In the genomic region with DNA sequence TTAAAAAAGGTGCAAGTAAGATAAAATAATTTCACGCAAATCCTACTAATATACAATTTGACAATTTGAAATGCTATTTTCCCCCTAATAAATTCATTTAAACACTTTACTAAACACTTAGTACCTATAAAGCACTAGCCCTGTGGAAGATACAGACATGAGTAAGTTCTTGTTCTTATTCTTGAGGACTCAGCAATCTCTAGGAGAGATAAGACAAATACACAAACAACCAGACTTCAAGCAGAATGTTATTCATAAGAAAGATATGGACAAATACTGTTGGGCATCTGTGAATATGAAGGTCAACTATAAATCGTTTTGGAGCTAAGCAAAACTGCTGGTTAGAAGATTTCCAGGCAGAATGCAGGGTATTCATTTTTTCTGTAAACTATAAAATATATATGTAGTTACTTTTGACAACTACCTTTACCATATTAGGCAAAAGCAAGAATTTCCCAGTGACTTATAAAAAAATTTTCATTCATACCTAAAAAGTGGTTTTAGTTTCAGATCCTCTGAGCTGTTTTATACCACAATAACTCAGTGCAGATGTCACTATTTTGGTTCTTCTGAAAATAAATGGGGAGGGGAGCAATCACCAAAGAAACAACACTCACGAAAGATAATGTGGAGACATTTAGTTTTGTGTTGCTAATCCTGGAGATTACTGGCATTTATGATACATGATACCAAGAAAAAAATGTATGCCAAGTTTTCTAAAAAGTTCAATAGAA, we compare ENCODE assay signal across 11 cellular contexts. TPM values are rescaled to one million over a fixed set of nuclear protein-coding genes. Genes with fewer than 3 reads are reported as not detected.
DNase-seq lines count a peak whose midpoint lies in the region; ATAC-seq, FAIRE-seq and TF ChIP-seq lines count a peak whose summit lies in the region.
"Had no signal": no experiment of that assay in that cellular context is flagged by ENCODE, and none has a peak within 500 bp of the region (broad histone marks: within the 10 kb centered on the region; RNA-seq: fewer than 3 reads in every experiment).

No MANE protein-coding gene starts in this region.

- RAD21 ChIA-PET in GM12878 (lab: Charles Lee; ENCODE audit: unreplicated experiment) = interaction anchor here (1.0 kb wide), 1 partner anchor 79 kb away, joined by 4 read pairs; no protein-coding TSS in a partner anchor

- H3K9me3 ChIP-seq in GM12878 (replicated peaks; ENCODE audit: control insufficient read depth, insufficient read depth, low read length) = no peaks in the 10 kb centered on the region
- no peaks in the 10 kb centered on the region for H3K9me3 ChIP-seq in aorta (ENCODE audit: control insufficient read depth, low read length)
- H3K9me3 ChIP-seq in effector memory CD4-positive, alpha-beta T cell (ENCODE audit: control insufficient read depth, low read length) = no peaks in the 10 kb centered on the region

- TF ChIP-seq CTCF in GM12864 (IDR thresholded peaks at IDR 0.05; ENCODE audit: low read depth, low read length, missing control alignments) = no peak
- TF ChIP-seq CTCF in GM12878 (IDR thresholded peaks at IDR 0.05 in 2 of 3, conservative IDR thresholded peaks at IDR 0.05 in 1 of 3; ENCODE audit: control insufficient read depth in 2 of 3, extremely low read depth in 1 of 3, insufficient read depth in 1 of 3, low read depth in 3 of 3, low read length in 3 of 3) = no peak

- peaks cover 22% of the 10 kb centered on the region for H3K4me1 ChIP-seq in GM12878 (ENCODE audit: control insufficient read depth, insufficient read depth, low read length)
- no peaks in the 10 kb centered on the region for H3K4me1 ChIP-seq in aorta (ENCODE audit: control insufficient read depth in 1 of 2, insufficient read depth in 2 of 2, low read length in 2 of 2)
- peaks cover 7% of the 10 kb centered on the region for H3K4me1 ChIP-seq in effector memory CD4-positive, alpha-beta T cell (ENCODE audit: control insufficient read depth, insufficient read depth, low read length, poor library complexity, severe bottlenecking)

- WGBS in GM12878 (ENCODE audit: insufficient coverage, insufficient replicate concordance, low lambda C conversion rate, missing lambda C conversion rate) = 31% methylated on average over 3 of the region's 3 CpGs
- WGBS in aorta, 2 donors = 70 to 73% methylated on average over 3 of the region's 3 CpGs

- no peak overlapping the region for H2AFZ ChIP-seq in GM12878 (ENCODE audit: control insufficient read depth, low read depth, low read length)

- DNase-seq in GM12864 (ENCODE audit: low read depth) (peak; percentile 10), GM12878 (ENCODE audit: low read depth, low spot score) (no peak), COLO829 (ENCODE audit: low spot score) (no peak), aorta (no peak), sciatic nerve (ENCODE audit: low spot score) (no peak)
- DNase-seq in effector memory CD4-positive, alpha-beta T cell = no peak
- DNase-seq: activated naive CD8-positive, alpha-beta T cell treated with anti-CD3 and anti-CD28 coated beads, Interleukin-2, amount 10 ng/mL, durations not matched to agents 7 days and 5 days; CD4-positive, CD25-positive, alpha-beta regulatory T cell; Kasumi-1 had no signal

- H3K27ac ChIP-seq in GM12878 (ENCODE audit: control insufficient read depth, insufficient read depth) (peak overlapping the region; percentile 75), aorta (ENCODE audit: low read depth in 1 of 2, low read length in 2 of 2) (no peak overlapping the region)
- H3K27ac ChIP-seq in effector memory CD4-positive, alpha-beta T cell (ENCODE audit: insufficient read depth, low read length, poor library complexity, severe bottlenecking) = no peak overlapping the region

- no TSS peak for BruUV-seq in GM12878 (replicated peaks; lab: Mats Ljungman, UMichigan)

- TF ChIP-seq RAD21 in GM12878 (IDR thresholded peaks at IDR 0.05; ENCODE audit: insufficient read depth, low read depth, low read length) = no peak

- H3K36me3 ChIP-seq in GM12878 (ENCODE audit: control insufficient read depth in 2 of 2, insufficient read depth in 2 of 2, low read length in 1 of 2) (no peaks in the 10 kb centered on the region), aorta (ENCODE audit: control insufficient read depth in 1 of 2, insufficient read depth in 2 of 2, low read length in 1 of 2) (no peaks in the 10 kb centered on the region)
- no peaks in the 10 kb centered on the region for H3K36me3 ChIP-seq in effector memory CD4-positive, alpha-beta T cell (ENCODE audit: control insufficient read depth, insufficient read depth, low read length)

- SMC1A ChIA-PET in GM12878 (lab: Charles Lee; ENCODE audit: uncharacterized antibody, unreplicated experiment) = no interaction called here

- TF ChIP-seq EP300 in GM12878 (IDR thresholded peaks at IDR 0.05; ENCODE audit: borderline replicate concordance in 1 of 2, control insufficient read depth in 1 of 2, low read depth in 2 of 2, low read length in 2 of 2) = peak in 1 of 2 experiments; percentile 65; a peak in 2 of 4 replicates

- CTCF ChIA-PET in GM12878 (lab: Yijun Ruan, JAX) = interaction anchor here (1.0 kb wide), 1 partner anchor 108 kb away, joined by 5 read pairs; no protein-coding TSS in a partner anchor

- TF ChIP-seq POLR2A in GM12878 (IDR thresholded peaks at IDR 0.05; ENCODE audit: low read depth, low read length) = no peak

- H4K20me1 ChIP-seq in GM12878 (ENCODE audit: control insufficient read depth, insufficient read depth) = no peaks in the 10 kb centered on the region

- intact Hi-C loops in GM12878 (cut with micrococcal nuclease; ENCODE audit: unreplicated experiment) (loop anchor here (5.0 kb wide), 1 partner anchor 538 kb away; no protein-coding TSS in a partner anchor), aorta (cut with DNase I) (loop anchor here in 1 of 2 donors (10.0 kb wide), 1 partner anchor 100 kb away; no protein-coding TSS in a partner anchor), sciatic nerve (cut with DNase I) (no loop called here)

- peak; percentile 41 for ATAC-seq in GM19452 (IDR thresholded peaks at IDR 0.05; ENCODE audit: unreplicated experiment)
- ATAC-seq in HG03103 (IDR thresholded peaks at IDR 0.05; ENCODE audit: low read depth, unreplicated experiment) = peak; percentile 46
- ATAC-seq in GM12878 = peak; percentile 60
- ATAC-seq in aorta (ENCODE audit: low FRiP score) = no peak
- no peak for ATAC-seq in sciatic nerve

- FAIRE-seq in GM12878 (lab: Jason Lieb, UNC) = peak; percentile 38

- H3K9ac ChIP-seq in GM12878 (ENCODE audit: control insufficient read depth, insufficient read depth, low read length) = peak overlapping the region; percentile 24; the same call in 1 of the 2 replicates

- H3K4me3 ChIP-seq in GM12864 (ENCODE audit: low read depth, low read length) (no peak overlapping the region), GM12878 (peak overlapping the region; percentile 57; the same call in 1 of the 2 replicates), aorta (ENCODE audit: low read length in 2 of 2) (no peak overlapping the region)
- no peak overlapping the region for H3K4me3 ChIP-seq in effector memory CD4-positive, alpha-beta T cell (ENCODE audit: insufficient read depth, low read depth, low read length, poor library complexity, severe bottlenecking)

- H3K4me2 ChIP-seq in GM12878 (ENCODE audit: control insufficient read depth, insufficient read depth) = peak overlapping the region; percentile 86

- peaks cover 54% of the 10 kb centered on the region for H3K79me2 ChIP-seq in GM12878 (ENCODE audit: control insufficient read depth, insufficient read depth, low read length)

- POLR2A ChIA-PET in GM12878 (lab: Charles Lee) = no interaction called here

- in situ Hi-C loops in GM12878 (cut with MboI) = no loop called here

- H3K27me3 ChIP-seq in GM12878 (replicated peaks in 1 of 2; ENCODE audit: control insufficient read depth in 2 of 2, insufficient read depth in 2 of 2, low read length in 1 of 2) = no peaks in the 10 kb centered on the region
- H3K27me3 ChIP-seq in aorta (ENCODE audit: control insufficient read depth in 1 of 2, insufficient read depth in 2 of 2, low read length in 1 of 2) = no peaks in the 10 kb centered on the region
- H3K27me3 ChIP-seq in effector memory CD4-positive, alpha-beta T cell (replicated peaks; ENCODE audit: control insufficient read depth, insufficient read depth, low read length, poor library complexity, severe bottlenecking) = no peaks in the 10 kb centered on the region

TF ChIP-seq in GM12878, 131 proteins besides CTCF, POLR2A, EP300 and RAD21 (continues in another document):
- TF ChIP-seq BMI1 (IDR thresholded peaks at IDR 0.05; ENCODE audit: borderline replicate concordance) (no peak), TCF12 (IDR thresholded peaks at IDR 0.05; ENCODE audit: low read depth, low read length) (no peak), SIN3A (IDR thresholded peaks at IDR 0.05; ENCODE audit: low read depth, low read length) (no peak), STAT1 (conservative IDR thresholded peaks at IDR 0.05) (no peak)

RNA-seq across cellular contexts. Expression of a gene that starts 3.8 kb away (rescaled TPM):
- total RNA-seq in GM12878 (2013; cell fraction: nucleolus; rRNA removed) = 331 and 374 TPM in 2 replicates
- total RNA-seq in GM12878 (2014; rRNA removed) = 33.3 and 43.3 TPM in 2 replicates
- 45.0 and 46.2 TPM in 2 replicates for total RNA-seq in GM12878 (2014; rRNA removed; fragmentation: Illumina TruSeq; extraction: Trizol)
- 62.5 and 63.2 TPM in 2 replicates for total RNA-seq in GM12878 (2021)
- 32.4 TPM for polyA plus RNA-seq in GM12878 (2011; ENCODE audit: low read depth)
- 47.9 and 82.9 TPM in 2 replicates for polyA plus RNA-seq in GM12878 (2011; rRNA removed)
- 13.9 and 14.8 TPM in 2 replicates for polyA plus RNA-seq in GM12878 (2011; cell fraction: cytosol; rRNA removed)
- polyA plus RNA-seq in GM12878 (2011; cell fraction: nucleus; rRNA removed) = 79.9 and 110 TPM in 2 replicates
- 31.4 and 44.0 TPM in 2 replicates for polyA plus RNA-seq in GM12878 (2012)
- 47.9 and 54.7 TPM in 2 replicates for polyA plus RNA-seq in GM12878 (2014; fragmentation: Illumina TruSeq; extraction: Trizol)
- 10 to 100 TPM; 15.3 to 38.8 TPM for polyA plus RNA-seq in GM12878 (2014; fragmentation: Nextera tagmentation; extraction: Ambion mirVana)
- polyA plus RNA-seq in GM12878 (2014; rRNA removed) = 21.4 and 24.6 TPM in 2 replicates
- 10 to 100 TPM; 49.9 to 59.4 TPM for polyA plus RNA-seq in GM12878 (2016; fragmentation: Nextera tagmentation; extraction: Ambion mirVana)
- 30.1 and 59.4 TPM in 2 replicates for polyA minus RNA-seq in GM12878 (2011; rRNA and poly(A)+ RNA removed)
- 10.5 and 14.2 TPM in 2 replicates for polyA minus RNA-seq in GM12878 (2011; cell fraction: cytosol; rRNA and poly(A)+ RNA removed)
- polyA minus RNA-seq in GM12878 (2011; cell fraction: nucleus; rRNA and poly(A)+ RNA removed) = 49.8 and 59.4 TPM in 2 replicates
- total RNA-seq in aorta = 10 to 100 TPM; 77.0 to 92.3 TPM
- polyA plus RNA-seq in aorta = 10 to 100 TPM; 20.8 to 22.0 TPM
- 91.5 TPM for total RNA-seq in sciatic nerve

Comparison
In these comparisons a context has a peak if more than half of its experiments do, and no peak if none do; other contexts are left out.
1. ATAC-seq: peak in GM19452 (single experiment), HG03103 (single experiment) and GM12878 (single experiment); none in aorta (single experiment) and sciatic nerve (single experiment).